10 cellular contexts compared by ENCODE assay signal in the genomic region with DNA sequence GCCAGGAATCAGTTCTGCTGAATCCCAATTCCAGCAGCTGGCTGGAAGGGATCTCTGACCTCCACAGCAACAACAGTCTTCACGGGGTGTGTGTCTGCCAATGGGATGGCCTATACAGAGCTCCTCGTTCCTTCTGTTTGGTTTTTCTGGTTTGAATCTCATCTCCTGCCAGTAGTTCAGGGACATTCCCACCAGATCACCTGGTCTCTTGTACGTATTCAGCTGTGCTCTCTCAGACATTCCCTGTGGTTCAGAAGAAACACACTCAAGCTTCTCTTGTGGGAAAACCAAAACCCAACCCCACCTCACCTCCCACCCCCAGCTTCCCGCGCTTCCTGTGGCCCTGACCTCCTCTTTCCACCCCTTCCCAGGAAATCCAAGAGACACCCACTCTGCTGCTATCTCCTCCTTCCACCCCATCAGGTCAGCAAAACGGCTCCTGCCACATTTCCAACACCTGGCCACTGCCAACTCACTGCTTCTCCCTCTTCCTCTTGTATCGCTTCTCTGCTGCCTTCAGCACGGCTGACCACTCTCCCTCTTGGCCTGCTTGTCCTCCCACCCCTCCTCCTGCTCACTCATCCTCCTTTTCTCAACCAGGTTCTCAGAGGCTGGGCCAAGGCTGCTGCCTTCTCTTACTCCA.
DNase-seq lines count a peak whose midpoint lies in the region; ATAC-seq and TF ChIP-seq lines count a peak whose summit lies in the region.
"Had no signal": no experiment of that assay in that cellular context is flagged by ENCODE, and none has a peak within 500 bp of the region (broad histone marks: within the 10 kb centered on the region; RNA-seq: fewer than 3 reads in every experiment).

No MANE protein-coding gene starts in this region.

- H2AFZ ChIP-seq in IMR-90 (replicated peaks; ENCODE audit: low read length, poor library complexity): no peak overlapping the region
- H2AFZ ChIP-seq in hepatocyte: no peak overlapping the region

- H3K4ac ChIP-seq in IMR-90 (ENCODE audit: low read depth, low read length): no peak overlapping the region

- H3K4me3 Mint-ChIP-seq in activated T-cell treated with anti-CD3 and anti-CD28 coated beads, Interleukin-2, amount 50 U/mL, for 24 hours: no peak overlapping the region

- H3K27ac ChIP-seq in IMR-90 (ENCODE audit: insufficient read depth, low read length) (no peak overlapping the region), thoracic aorta (peak overlapping the region; percentile 30 to 58), hepatocyte (no peak overlapping the region)
- H3K27ac ChIP-seq: epithelial cell of prostate had no signal

- H2AK9ac ChIP-seq in IMR-90 (replicated peaks; ENCODE audit: low read depth, low read length, poor library complexity): no peak overlapping the region

- H3K9me3 Mint-ChIP-seq in activated T-cell treated with anti-CD3 and anti-CD28 coated beads, Interleukin-2, amount 50 U/mL, for 24 hours: no peaks in the 10 kb centered on the region

- H3K79me2 ChIP-seq in hepatocyte: no peaks in the 10 kb centered on the region

- H3K36me3 ChIP-seq in IMR-90 (ENCODE audit: control insufficient read depth, insufficient read depth, low read length) (peaks cover 18% of the 10 kb centered on the region), thoracic aorta (peaks cover 14% of the 10 kb centered on the region), hepatocyte (replicated peaks; ENCODE audit: insufficient read depth, low read depth) (no peaks in the 10 kb centered on the region)

- WGBS in IMR-90 (ENCODE audit: extremely low coverage in 2 of 2, insufficient read length in 1 of 2), 2 experiments: 46% methylated on average over 6 of the region's 8 CpGs; no CpG with 5 or more reads in 1 of the 2 experiments
- 75% methylated on average over 8 of the region's 8 CpGs for WGBS in hepatocyte (ENCODE audit: low lambda C conversion rate, missing lambda C conversion rate)

- CTCF ChIA-PET in IMR-90 (lab: Yijun Ruan, JAX): no interaction called here

- H4K20me1 ChIP-seq in IMR-90 (ENCODE audit: insufficient read depth, low read length) (no peaks in the 10 kb centered on the region), hepatocyte (ENCODE audit: insufficient read depth, poor library complexity, severe bottlenecking) (no peaks in the 10 kb centered on the region)

- H3K9ac ChIP-seq in IMR-90 (ENCODE audit: low read depth, low read length): no peak overlapping the region

- no peaks in the 10 kb centered on the region for H3K9me2 ChIP-seq in hepatocyte (replicated peaks; ENCODE audit: insufficient read depth)

- no peak overlapping the region for H2BK20ac ChIP-seq in IMR-90 (ENCODE audit: low read depth, low read length)

- H3K27me3 ChIP-seq in IMR-90 (ENCODE audit: control insufficient read depth, insufficient read depth, low read length) (peaks cover 8% of the 10 kb centered on the region), thoracic aorta (replicated peaks; ENCODE audit: insufficient read depth) (no peaks in the 10 kb centered on the region), hepatocyte (no peaks in the 10 kb centered on the region)

- intact Hi-C loops in IMR-90 (cut with micrococcal nuclease): no loop called here

- H3K23ac ChIP-seq in IMR-90 (ENCODE audit: low read depth, low read length): no peak overlapping the region

- H4K8ac ChIP-seq in IMR-90 (ENCODE audit: low read depth in 2 of 2, low read length in 2 of 2): no peak overlapping the region

- H3K4me1 ChIP-seq in IMR-90 (ENCODE audit: control insufficient read depth, insufficient read depth, low read length): no peaks in the 10 kb centered on the region
- peaks cover 0 to 17% of the 10 kb centered on the region in 2 donors for H3K4me1 ChIP-seq in thoracic aorta (ENCODE audit: control insufficient read depth in 1 of 2, low read depth in 2 of 2)
- no peaks in the 10 kb centered on the region for H3K4me1 ChIP-seq in hepatocyte (ENCODE audit: insufficient read depth)

- no peak for TF ChIP-seq CTCF in IMR-90 (conservative IDR thresholded peaks at IDR 0.05; ENCODE audit: low read depth, low read length)
- TF ChIP-seq CTCF in fibroblast of villous mesenchyme (IDR thresholded peaks at IDR 0.05; ENCODE audit: insufficient read depth, low read depth, low read length): no peak
- no peak for TF ChIP-seq CTCF in thoracic aorta (IDR thresholded peaks at IDR 0.05)
- TF ChIP-seq CTCF in hepatocyte (IDR thresholded peaks at IDR 0.05; ENCODE audit: poor library complexity): no peak

- peaks cover 39% of the 10 kb centered on the region for H3K36me3 Mint-ChIP-seq in activated T-cell treated with anti-CD3 and anti-CD28 coated beads, Interleukin-2, amount 50 U/mL, for 24 hours (ENCODE audit: low read depth)

- H3K4me1 Mint-ChIP-seq in activated T-cell treated with anti-CD3 and anti-CD28 coated beads, Interleukin-2, amount 50 U/mL, for 24 hours (ENCODE audit: low read depth): peaks cover 2% of the 10 kb centered on the region

- peaks cover 5% of the 10 kb centered on the region; the same call in 1 of the 2 replicates for H3K9me3 ChIP-seq in IMR-90 (ENCODE audit: control insufficient read depth, insufficient read depth, low read length)
- H3K9me3 ChIP-seq in thoracic aorta: peaks cover 7% of the 10 kb centered on the region
- H3K9me3 ChIP-seq in hepatocyte (ENCODE audit: low read depth): peaks cover 5% of the 10 kb centered on the region

- POLR2A ChIA-PET in IMR-90 (lab: Charles Lee; ENCODE audit: unreplicated experiment): no interaction called here

- H3K4me2 ChIP-seq in IMR-90 (ENCODE audit: low read depth, low read length) (no peak overlapping the region), hepatocyte (no peak overlapping the region)

- H3K9me1 ChIP-seq in IMR-90 (ENCODE audit: insufficient read depth, low read length): no peaks in the 10 kb centered on the region; the same call in 1 of the 2 replicates

- no TSS peak for BruUV-seq in IMR-90 (replicated peaks; lab: Mats Ljungman, UMichigan)

- H3K14ac ChIP-seq in IMR-90 (replicated peaks; ENCODE audit: low read depth, low read length): no peak overlapping the region

- no peak overlapping the region for H2BK5ac ChIP-seq in IMR-90 (ENCODE audit: low read depth, low read length, poor library complexity, severe bottlenecking)

- no peak for DNase-seq in activated T-cell treated with anti-CD3 and anti-CD28 coated beads, Interleukin-2, amount 50 U/mL, for 24 hours
- DNase-seq in activated T-cell treated with anti-CD3 and anti-CD28 coated beads, Interleukin-2, amount 50 U/mL, for 1 hour: no peak
- DNase-seq in IMR-90 (peak; percentile 44), fibroblast of villous mesenchyme (ENCODE audit: low read depth) (peak; percentile 45), thoracic aorta (ENCODE audit: low spot score) (no peak), retina (no peak), hepatocyte (ENCODE audit: low spot score) (no peak), HPDE6-E6E7 (ENCODE audit: extremely low spot score) (no peak)
- DNase-seq: stimulated activated CD4-positive, alpha-beta T cell treated with anti-CD3 and anti-CD28 coated beads, Interleukin-4, amount 100 ng/mL, for 4 hours had no signal

- H2AK5ac ChIP-seq in IMR-90 (ENCODE audit: low read depth, low read length): 0 out of 2 replicates have a peak overlapping the region, but pooled peaks have one; percentile 13

- no peak overlapping the region for H2BK15ac ChIP-seq in IMR-90 (ENCODE audit: low read depth, low read length)

- dilution Hi-C loops in IMR-90 (cut with HindIII; ENCODE audit: low sequenced_read_pairs, unreplicated experiment): no loop called here

- in situ Hi-C loops in IMR-90 (cut with MboI; ENCODE audit: low sequenced_read_pairs): no loop called here

- ATAC-seq in IMR-90 (ENCODE audit: low read depth): peak; percentile 37; the same call in 1 of the 2 replicates
- ATAC-seq in thoracic aorta (ENCODE audit: insufficient number of reproducible peaks, low FRiP score, low read depth): no peak

- H3K79me1 ChIP-seq in IMR-90 (ENCODE audit: low read depth in 1 of 2, low read length in 2 of 2): 0 out of 4 replicates have a peak, but pooled peaks cover 0 to 5% of the 10 kb centered on the region in 2 experiments

- H4K5ac ChIP-seq in IMR-90 (ENCODE audit: low read depth, low read length): no peak overlapping the region

- H3K56ac ChIP-seq in IMR-90 (ENCODE audit: extremely low read depth, insufficient read depth, low read length): no peak overlapping the region

- H4K91ac ChIP-seq in IMR-90 (ENCODE audit: insufficient read depth, low read depth, low read length): no peak overlapping the region

- no peak for TF ChIP-seq RAD21 in IMR-90 (IDR thresholded peaks at IDR 0.05; ENCODE audit: low read length)

- no peak overlapping the region for H3K18ac ChIP-seq in IMR-90 (ENCODE audit: low read depth, low read length)

- H3K27ac Mint-ChIP-seq in activated T-cell treated with anti-CD3 and anti-CD28 coated beads, Interleukin-2, amount 50 U/mL, for 24 hours: peak overlapping the region; percentile 29

- no peak overlapping the region for H2BK120ac ChIP-seq in IMR-90 (ENCODE audit: low read depth, low read length)

- peaks cover 5% of the 10 kb centered on the region for H3K27me3 Mint-ChIP-seq in activated T-cell treated with anti-CD3 and anti-CD28 coated beads, Interleukin-2, amount 50 U/mL, for 24 hours

- TF ChIP-seq POLR2A in IMR-90 (IDR thresholded peaks at IDR 0.05; ENCODE audit: low read depth, low read length): no peak

- no peak overlapping the region for H3K4me3 ChIP-seq in IMR-90 (ENCODE audit: insufficient read depth, low read depth, low read length)
- H3K4me3 ChIP-seq in fibroblast of villous mesenchyme (ENCODE audit: low read depth, low read length): no peak overlapping the region
- H3K4me3 ChIP-seq in thoracic aorta: no peak overlapping the region
- H3K4me3 ChIP-seq in hepatocyte: no peak overlapping the region

TF ChIP-seq in IMR-90, 13 proteins besides CTCF, POLR2A, EP300 and RAD21:
- no peak for TF ChIP-seq NFE2L2 (IDR thresholded peaks at IDR 0.05; ENCODE audit: low read depth, low read length)
- TF ChIP-seq, protein P1, sequence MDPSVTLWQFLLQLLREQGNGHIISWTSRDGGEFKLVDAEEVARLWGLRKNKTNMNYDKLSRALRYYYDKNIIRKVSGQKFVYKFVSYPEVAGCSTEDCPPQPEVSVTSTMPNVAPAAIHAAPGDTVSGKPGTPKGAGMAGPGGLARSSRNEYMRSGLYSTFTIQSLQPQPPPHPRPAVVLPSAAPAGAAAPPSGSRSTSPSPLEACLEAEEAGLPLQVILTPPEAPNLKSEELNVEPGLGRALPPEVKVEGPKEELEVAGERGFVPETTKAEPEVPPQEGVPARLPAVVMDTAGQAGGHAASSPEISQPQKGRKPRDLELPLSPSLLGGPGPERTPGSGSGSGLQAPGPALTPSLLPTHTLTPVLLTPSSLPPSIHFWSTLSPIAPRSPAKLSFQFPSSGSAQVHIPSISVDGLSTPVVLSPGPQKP (IDR thresholded peaks at IDR 0.05; ENCODE audit: borderline replicate concordance, low read depth, low read length): no peak
- no peak for TF ChIP-seq RCOR1 (IDR thresholded peaks at IDR 0.05; ENCODE audit: insufficient replicate concordance, low read length)
- no peak for TF ChIP-seq SMC3 (IDR thresholded peaks at IDR 0.05; ENCODE audit: low read depth, low read length)
- TF ChIP-seq MAZ (IDR thresholded peaks at IDR 0.05; ENCODE audit: borderline replicate concordance, low read depth, low read length): no peak

Comparison
In these comparisons a context has a peak if more than half of its experiments do, and no peak if none do; other contexts are left out.
1. DNase-seq: peak in IMR-90 (single experiment) and fibroblast of villous mesenchyme (single experiment); none in activated T-cell treated with anti-CD3 and anti-CD28 coated beads, Interleukin-2, amount 50 U/mL, for 24 hours (single experiment), activated T-cell treated with anti-CD3 and anti-CD28 coated beads, Interleukin-2, amount 50 U/mL, for 1 hour (single experiment), thoracic aorta (single experiment), retina (single experiment), hepatocyte (single experiment) and HPDE6-E6E7 (single experiment).
2. H3K27ac ChIP-seq: peak in thoracic aorta (2 of 2); none in IMR-90 (single experiment) and hepatocyte (single experiment).